ENCODE assay signal across 10 cellular contexts in genomic region chr5:177469061-177469628, GRCh38. TPM values are rescaled to one million over a fixed set of nuclear protein-coding genes. Genes with fewer than 3 reads are reported as not detected.
A peak's percentile ranks its signal among the peaks of the same experiment; 100 is the strongest.
DNase-seq lines count a peak whose midpoint lies in the region; ATAC-seq, FAIRE-seq and TF ChIP-seq lines count a peak whose summit lies in the region.
"Had no signal": no experiment of that assay in that cellular context is flagged by ENCODE, and none has a peak within 500 bp of the region (broad histone marks: within the 10 kb centered on the region; RNA-seq: fewer than 3 reads in every experiment).

No MANE protein-coding gene starts in this region.

- DNase-seq in GM12878 (ENCODE audit: low read depth, low spot score) (no peak), hypothalamus (lab: John Stamatoyannopoulos, UW) (peak in 32 of 51 donors; percentile 11 to 81 (median 52)), NCI-H345 treated with DMSO at 0.1 percent for 48 hours (lab: John Stamatoyannopoulos, UW; ENCODE audit: unreplicated experiment) (no peak)
- DNase-seq: activated CD8-positive, alpha-beta memory T cell treated with anti-CD3 and anti-CD28 coated beads, Interleukin-2, amount 50 U/mL, for 4 hours; NCI-H2029; stimulated activated naive CD4-positive, alpha-beta T cell treated with Interleukin-2 at 50 U/mL for 16 hours had no signal

- TF ChIP-seq RAD21 in Ishikawa (IDR thresholded peaks at IDR 0.05; ENCODE audit: low read depth) (no peak), GM12878 (IDR thresholded peaks at IDR 0.05; ENCODE audit: insufficient read depth, low read depth, low read length) (no peak)

- no peak for FAIRE-seq in GM12878 (lab: Jason Lieb, UNC)

- BruUV-seq in GM12878 (replicated peaks; lab: Mats Ljungman, UMichigan), result no TSS peak

- no peaks in the 10 kb centered on the region for H3K9me3 ChIP-seq in GM12878 (replicated peaks; ENCODE audit: control insufficient read depth, insufficient read depth, low read length)

- no peak for TF ChIP-seq POLR2A in GM12878 (IDR thresholded peaks at IDR 0.05; ENCODE audit: low read depth, low read length)

- in situ Hi-C loops in GM12878 (cut with MboI), result no loop called here

- H3K36me3 ChIP-seq in GM12878 (ENCODE audit: control insufficient read depth in 2 of 2, insufficient read depth in 2 of 2, low read length in 1 of 2), result no peaks in the 10 kb centered on the region

- WGBS in GM12878 (ENCODE audit: insufficient coverage, insufficient replicate concordance, low lambda C conversion rate, missing lambda C conversion rate), result 42% methylated on average over 15 of the region's 16 CpGs

- POLR2A ChIA-PET in GM12878 (lab: Charles Lee), result interaction anchor here (1.2 kb wide), 1 partner anchor 12 kb away, joined by 3 read pairs; no protein-coding TSS in a partner anchor

- H3K9ac ChIP-seq in GM12878 (ENCODE audit: control insufficient read depth, insufficient read depth, low read length), result no peak overlapping the region

- RAD21 ChIA-PET in GM12878 (lab: Charles Lee; ENCODE audit: unreplicated experiment), result no interaction called here

- no peak overlapping the region for H3K4me2 ChIP-seq in GM12878 (ENCODE audit: control insufficient read depth, insufficient read depth)

- CTCF ChIA-PET in GM12878 (lab: Yijun Ruan, JAX), result interaction anchor here (0.7 to 2.0 kb wide), 3 partner anchors 12 to 107 kb away, joined by 3 to 5 read pairs (median 4); no protein-coding TSS in a partner anchor

- H3K4me3 ChIP-seq in GM12878, result no peak overlapping the region

- H3K27me3 ChIP-seq in GM12878 (replicated peaks in 1 of 2; ENCODE audit: control insufficient read depth in 2 of 2, insufficient read depth in 2 of 2, low read length in 1 of 2), result no peaks in the 10 kb centered on the region

- no peak for TF ChIP-seq EP300 in Ishikawa (IDR thresholded peaks at IDR 0.05; ENCODE audit: borderline replicate concordance)
- no peak for TF ChIP-seq EP300 in GM12878 (IDR thresholded peaks at IDR 0.05; ENCODE audit: borderline replicate concordance in 1 of 2, control insufficient read depth in 1 of 2, low read depth in 2 of 2, low read length in 2 of 2)

- H4K20me1 ChIP-seq in GM12878 (ENCODE audit: control insufficient read depth, insufficient read depth), result no peaks in the 10 kb centered on the region

- H2AFZ ChIP-seq in GM12878 (ENCODE audit: control insufficient read depth, low read depth, low read length), result no peak overlapping the region

- SMC1A ChIA-PET in GM12878 (lab: Charles Lee; ENCODE audit: uncharacterized antibody, unreplicated experiment), result interaction anchor here (1.1 kb wide), 1 partner anchor 12 kb away, joined by 4 read pairs; no protein-coding TSS in a partner anchor

- TF ChIP-seq CTCF in GM12878 (IDR thresholded peaks at IDR 0.05 in 2 of 3, conservative IDR thresholded peaks at IDR 0.05 in 1 of 3; ENCODE audit: control insufficient read depth in 2 of 3, extremely low read depth in 1 of 3, insufficient read depth in 1 of 3, low read depth in 3 of 3, low read length in 3 of 3), result no peak

- H3K4me1 ChIP-seq in GM12878 (ENCODE audit: control insufficient read depth, insufficient read depth, low read length), result peaks cover 3% of the 10 kb centered on the region

- H3K27ac ChIP-seq in GM12878 (ENCODE audit: control insufficient read depth, insufficient read depth) (no peak overlapping the region), temporal lobe (ENCODE audit: low read depth, low read length) (peak overlapping the region; percentile 57)

- intact Hi-C loops in GM12878 (cut with micrococcal nuclease; ENCODE audit: unreplicated experiment), result no loop called here

- ATAC-seq in GM12878 (peak; percentile 15), GM18498 (IDR thresholded peaks at IDR 0.05; ENCODE audit: unreplicated experiment) (no peak), GM19467 (IDR thresholded peaks at IDR 0.05; ENCODE audit: unreplicated experiment) (no peak)

- peaks cover 4% of the 10 kb centered on the region; the same call in 1 of the 2 replicates for H3K79me2 ChIP-seq in GM12878 (ENCODE audit: control insufficient read depth, insufficient read depth, low read length)

RNA-seq across cellular contexts. Expression of gene DBN1, which starts 4.3 kb away (rescaled TPM):
- total RNA-seq in GM12878 (2013; cell fraction: nucleolus; rRNA removed), result 33.1 and 35.4 TPM in 2 replicates
- total RNA-seq in GM12878 (2014; rRNA removed) (36.0 and 42.0 TPM in 2 replicates), GM12878 (2014; rRNA removed; fragmentation: Illumina TruSeq; extraction: Trizol) (16.8 and 19.2 TPM in 2 replicates), GM12878 (2021) (75.4 and 81.0 TPM in 2 replicates), temporal lobe (134 TPM)
- polyA plus RNA-seq in GM12878 (2011; ENCODE audit: low read depth), result 8.1 TPM
- polyA plus RNA-seq in GM12878 (2011; rRNA removed) (10.0 and 14.1 TPM in 2 replicates), GM12878 (2014; fragmentation: Illumina TruSeq; extraction: Trizol) (3.2 and 15.9 TPM in 2 replicates), GM12878 (2014; fragmentation: Nextera tagmentation; extraction: Ambion mirVana) (under 1 TPM; 0.18 to 0.62 TPM), GM12878 (2014; rRNA removed) (49.0 and 58.5 TPM in 2 replicates), GM12878 (2016; fragmentation: Nextera tagmentation; extraction: Ambion mirVana) (10 to 100 TPM; 36.5 to 38.0 TPM)
- 12.3 and 18.9 TPM in 2 replicates for polyA plus RNA-seq in GM12878 (2011; cell fraction: cytosol; rRNA removed)
- polyA plus RNA-seq in GM12878 (2011; cell fraction: nucleus; rRNA removed), result 53.4 and 220 TPM in 2 replicates
- polyA plus RNA-seq in GM12878 (2012), result 13.9 and 24.5 TPM in 2 replicates
- 12.5 and 16.2 TPM in 2 replicates for polyA minus RNA-seq in GM12878 (2011; rRNA and poly(A)+ RNA removed)
- polyA minus RNA-seq in GM12878 (2011; cell fraction: cytosol; rRNA and poly(A)+ RNA removed), result 13.1 and 13.9 TPM in 2 replicates
- 11.1 and 35.8 TPM in 2 replicates for polyA minus RNA-seq in GM12878 (2011; cell fraction: nucleus; rRNA and poly(A)+ RNA removed)

RNA-seq across cellular contexts. Expression of gene PRR7, which starts 22.5 kb away (rescaled TPM):
- total RNA-seq in GM12878 (2013; cell fraction: nucleolus; rRNA removed), result 20.9 and 22.0 TPM in 2 replicates
- total RNA-seq in GM12878 (2014; rRNA removed) (12.0 and 15.3 TPM in 2 replicates), GM12878 (2014; rRNA removed; fragmentation: Illumina TruSeq; extraction: Trizol) (0.40 and 0.60 TPM in 2 replicates), GM12878 (2021) (15.7 and 15.9 TPM in 2 replicates), temporal lobe (8.9 TPM)
- polyA plus RNA-seq in GM12878 (2011; ENCODE audit: low read depth), result 0.67 TPM
- polyA plus RNA-seq in GM12878 (2011; rRNA removed) (0.89 and 3.9 TPM in 2 replicates), GM12878 (2014; fragmentation: Illumina TruSeq; extraction: Trizol) (0.09 TPM in 1 of 2 replicates, not detected in the other), GM12878 (2014; fragmentation: Nextera tagmentation; extraction: Ambion mirVana) (not detected), GM12878 (2014; rRNA removed) (18.8 and 21.0 TPM in 2 replicates), GM12878 (2016; fragmentation: Nextera tagmentation; extraction: Ambion mirVana) (1 to 10 TPM; 4.6 TPM)
- 13.3 and 32.6 TPM in 2 replicates for polyA plus RNA-seq in GM12878 (2011; cell fraction: cytosol; rRNA removed)
- polyA plus RNA-seq in GM12878 (2011; cell fraction: nucleus; rRNA removed), result 26.2 and 34.2 TPM in 2 replicates
- 5.0 and 10.6 TPM in 2 replicates for polyA plus RNA-seq in GM12878 (2012)
- polyA minus RNA-seq in GM12878 (2011; rRNA and poly(A)+ RNA removed), result 0.44 and 2.4 TPM in 2 replicates
- polyA minus RNA-seq in GM12878 (2011; cell fraction: cytosol; rRNA and poly(A)+ RNA removed), result 5.6 and 7.6 TPM in 2 replicates
- 6.2 and 11.8 TPM in 2 replicates for polyA minus RNA-seq in GM12878 (2011; cell fraction: nucleus; rRNA and poly(A)+ RNA removed)

RNA-seq across cellular contexts. Expression of gene PDLIM7, which starts 28.3 kb away (rescaled TPM):
- total RNA-seq in GM12878 (2013; cell fraction: nucleolus; rRNA removed), result 37.7 and 45.6 TPM in 2 replicates
- 15.5 and 18.2 TPM in 2 replicates for total RNA-seq in GM12878 (2014; rRNA removed)
- total RNA-seq in GM12878 (2014; rRNA removed; fragmentation: Illumina TruSeq; extraction: Trizol), result 6.2 and 7.6 TPM in 2 replicates
- 30.3 and 36.6 TPM in 2 replicates for total RNA-seq in GM12878 (2021)
- 8.6 TPM for polyA plus RNA-seq in GM12878 (2011; ENCODE audit: low read depth)
- polyA plus RNA-seq in GM12878 (2011; rRNA removed), result 10.2 and 23.1 TPM in 2 replicates
- 30.5 and 48.8 TPM in 2 replicates for polyA plus RNA-seq in GM12878 (2011; cell fraction: cytosol; rRNA removed)
- 173 and 211 TPM in 2 replicates for polyA plus RNA-seq in GM12878 (2011; cell fraction: nucleus; rRNA removed)
- 21.0 and 23.7 TPM in 2 replicates for polyA plus RNA-seq in GM12878 (2012)
- 1.1 and 5.1 TPM in 2 replicates for polyA plus RNA-seq in GM12878 (2014; fragmentation: Illumina TruSeq; extraction: Trizol)
- polyA plus RNA-seq in GM12878 (2014; fragmentation: Nextera tagmentation; extraction: Ambion mirVana), result 1 to 10 TPM in 1 of 2 experiments, under 1 TPM in 1; 0.82 to 2.3 TPM
- polyA plus RNA-seq in GM12878 (2014; rRNA removed), result 33.3 and 47.9 TPM in 2 replicates
- polyA plus RNA-seq in GM12878 (2016; fragmentation: Nextera tagmentation; extraction: Ambion mirVana), result 10 to 100 TPM; 35.3 to 35.8 TPM
- 15.1 and 21.8 TPM in 2 replicates for polyA minus RNA-seq in GM12878 (2011; rRNA and poly(A)+ RNA removed)
- polyA minus RNA-seq in GM12878 (2011; cell fraction: cytosol; rRNA and poly(A)+ RNA removed), result 16.8 and 19.9 TPM in 2 replicates
- polyA minus RNA-seq in GM12878 (2011; cell fraction: nucleus; rRNA and poly(A)+ RNA removed), result 27.6 and 54.2 TPM in 2 replicates
- total RNA-seq in temporal lobe, result 10.3 TPM

RNA-seq across cellular contexts. Expression of gene DOK3, which starts 40.5 kb away (rescaled TPM):
- total RNA-seq in GM12878 (2013; cell fraction: nucleolus; rRNA removed), result 146 and 175 TPM in 2 replicates
- 48.8 and 52.6 TPM in 2 replicates for total RNA-seq in GM12878 (2014; rRNA removed)
- total RNA-seq in GM12878 (2014; rRNA removed; fragmentation: Illumina TruSeq; extraction: Trizol), result 16.4 and 17.7 TPM in 2 replicates
- 95.3 and 107 TPM in 2 replicates for total RNA-seq in GM12878 (2021)
- 36.3 TPM for polyA plus RNA-seq in GM12878 (2011; ENCODE audit: low read depth)
- polyA plus RNA-seq in GM12878 (2011; rRNA removed), result 26.3 and 51.5 TPM in 2 replicates
- polyA plus RNA-seq in GM12878 (2011; cell fraction: cytosol; rRNA removed), result 68.7 and 85.6 TPM in 2 replicates
- polyA plus RNA-seq in GM12878 (2011; cell fraction: nucleus; rRNA removed), result 247 and 263 TPM in 2 replicates
- polyA plus RNA-seq in GM12878 (2012), result 84.1 and 86.7 TPM in 2 replicates
- 42.7 and 47.0 TPM in 2 replicates for polyA plus RNA-seq in GM12878 (2014; fragmentation: Illumina TruSeq; extraction: Trizol)
- 1 to 10 TPM; 6.6 to 8.0 TPM for polyA plus RNA-seq in GM12878 (2014; fragmentation: Nextera tagmentation; extraction: Ambion mirVana)
- polyA plus RNA-seq in GM12878 (2014; rRNA removed), result 89.0 and 112 TPM in 2 replicates
- polyA plus RNA-seq in GM12878 (2016; fragmentation: Nextera tagmentation; extraction: Ambion mirVana), result 10 to 100 TPM; 53.7 to 68.5 TPM
- 19.3 and 39.3 TPM in 2 replicates for polyA minus RNA-seq in GM12878 (2011; rRNA and poly(A)+ RNA removed)
- polyA minus RNA-seq in GM12878 (2011; cell fraction: cytosol; rRNA and poly(A)+ RNA removed), result 25.3 and 28.3 TPM in 2 replicates
- 35.3 and 49.6 TPM in 2 replicates for polyA minus RNA-seq in GM12878 (2011; cell fraction: nucleus; rRNA and poly(A)+ RNA removed)
- 3.7 TPM for total RNA-seq in temporal lobe

RNA-seq across cellular contexts. Expression of gene GRK6, which starts 42.7 kb away (rescaled TPM):
- 126 and 167 TPM in 2 replicates for total RNA-seq in GM12878 (2013; cell fraction: nucleolus; rRNA removed)
- total RNA-seq in GM12878 (2014; rRNA removed) (82.3 and 90.7 TPM in 2 replicates), GM12878 (2014; rRNA removed; fragmentation: Illumina TruSeq; extraction: Trizol) (43.6 and 46.7 TPM in 2 replicates), GM12878 (2021) (118 and 124 TPM in 2 replicates), temporal lobe (16.0 TPM)
- polyA plus RNA-seq in GM12878 (2011; ENCODE audit: low read depth), result 16.1 TPM
- polyA plus RNA-seq in GM12878 (2011; rRNA removed) (28.1 and 38.1 TPM in 2 replicates), GM12878 (2014; fragmentation: Illumina TruSeq; extraction: Trizol) (8.6 and 31.1 TPM in 2 replicates), GM12878 (2014; fragmentation: Nextera tagmentation; extraction: Ambion mirVana) (1 to 10 TPM in 1 of 2 experiments, under 1 TPM in 1; 0.79 to 2.6 TPM), GM12878 (2014; rRNA removed) (78.2 and 85.5 TPM in 2 replicates), GM12878 (2016; fragmentation: Nextera tagmentation; extraction: Ambion mirVana) (10 to 100 TPM; 13.5 to 45.1 TPM)
- 63.7 and 70.0 TPM in 2 replicates for polyA plus RNA-seq in GM12878 (2011; cell fraction: cytosol; rRNA removed)
- 103 and 138 TPM in 2 replicates for polyA plus RNA-seq in GM12878 (2011; cell fraction: nucleus; rRNA removed)
- polyA plus RNA-seq in GM12878 (2012), result 45.5 and 47.2 TPM in 2 replicates
- 43.4 and 59.9 TPM in 2 replicates for polyA minus RNA-seq in GM12878 (2011; rRNA and poly(A)+ RNA removed)
- polyA minus RNA-seq in GM12878 (2011; cell fraction: cytosol; rRNA and poly(A)+ RNA removed), result 25.1 and 27.3 TPM in 2 replicates
- polyA minus RNA-seq in GM12878 (2011; cell fraction: nucleus; rRNA and poly(A)+ RNA removed), result 71.0 and 116 TPM in 2 replicates

Comparison
In these comparisons a context has a peak if more than half of its experiments do, and no peak if none do; other contexts are left out.
1. DNase-seq: peak in hypothalamus (32 of 51); none in GM12878 (single experiment) and NCI-H345 treated with DMSO at 0.1 percent for 48 hours (single experiment).